1 cellular context compared by ENCODE assay signal in the genomic region with DNA sequence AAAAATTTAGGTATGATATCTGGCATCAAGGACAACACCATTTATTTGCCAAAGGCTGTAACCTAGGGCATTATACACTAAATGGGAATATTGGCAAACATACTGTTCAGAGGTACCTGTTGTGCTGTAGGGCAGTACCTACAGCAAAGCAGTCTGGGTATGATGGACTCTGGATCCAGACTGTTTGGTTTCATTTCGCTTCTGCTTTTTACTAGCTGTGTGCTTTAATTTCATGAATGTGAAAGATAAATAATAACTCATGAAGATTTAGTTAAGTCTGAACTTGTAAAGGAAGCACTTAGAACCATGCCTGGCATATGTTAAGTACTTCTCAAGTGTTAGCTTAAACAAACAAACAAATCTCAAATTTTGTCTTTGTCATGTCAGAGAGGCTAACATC.
TF ChIP-seq lines count a peak whose summit lies in the region.

No MANE protein-coding gene starts in this region.

TF ChIP-seq in HepG2, 621 proteins besides CTCF, POLR2A, EP300 and RAD21 (continued from another document):
- TF ChIP-seq ZNF646 (CRISPR knock-in tag; IDR thresholded peaks at IDR 0.05) = no peak
- TF ChIP-seq SALL2 (CRISPR knock-in tag; IDR thresholded peaks at IDR 0.05) = no peak
- TF ChIP-seq FOSL2 (CRISPR knock-in tag; IDR thresholded peaks at IDR 0.05) = no peak
- TF ChIP-seq ZNF652 (CRISPR knock-in tag; IDR thresholded peaks at IDR 0.05; ENCODE audit: borderline replicate concordance, low read depth) = 0 out of 2 replicates have a peak, but pooled peaks have one; percentile 13
- TF ChIP-seq, protein P1, sequence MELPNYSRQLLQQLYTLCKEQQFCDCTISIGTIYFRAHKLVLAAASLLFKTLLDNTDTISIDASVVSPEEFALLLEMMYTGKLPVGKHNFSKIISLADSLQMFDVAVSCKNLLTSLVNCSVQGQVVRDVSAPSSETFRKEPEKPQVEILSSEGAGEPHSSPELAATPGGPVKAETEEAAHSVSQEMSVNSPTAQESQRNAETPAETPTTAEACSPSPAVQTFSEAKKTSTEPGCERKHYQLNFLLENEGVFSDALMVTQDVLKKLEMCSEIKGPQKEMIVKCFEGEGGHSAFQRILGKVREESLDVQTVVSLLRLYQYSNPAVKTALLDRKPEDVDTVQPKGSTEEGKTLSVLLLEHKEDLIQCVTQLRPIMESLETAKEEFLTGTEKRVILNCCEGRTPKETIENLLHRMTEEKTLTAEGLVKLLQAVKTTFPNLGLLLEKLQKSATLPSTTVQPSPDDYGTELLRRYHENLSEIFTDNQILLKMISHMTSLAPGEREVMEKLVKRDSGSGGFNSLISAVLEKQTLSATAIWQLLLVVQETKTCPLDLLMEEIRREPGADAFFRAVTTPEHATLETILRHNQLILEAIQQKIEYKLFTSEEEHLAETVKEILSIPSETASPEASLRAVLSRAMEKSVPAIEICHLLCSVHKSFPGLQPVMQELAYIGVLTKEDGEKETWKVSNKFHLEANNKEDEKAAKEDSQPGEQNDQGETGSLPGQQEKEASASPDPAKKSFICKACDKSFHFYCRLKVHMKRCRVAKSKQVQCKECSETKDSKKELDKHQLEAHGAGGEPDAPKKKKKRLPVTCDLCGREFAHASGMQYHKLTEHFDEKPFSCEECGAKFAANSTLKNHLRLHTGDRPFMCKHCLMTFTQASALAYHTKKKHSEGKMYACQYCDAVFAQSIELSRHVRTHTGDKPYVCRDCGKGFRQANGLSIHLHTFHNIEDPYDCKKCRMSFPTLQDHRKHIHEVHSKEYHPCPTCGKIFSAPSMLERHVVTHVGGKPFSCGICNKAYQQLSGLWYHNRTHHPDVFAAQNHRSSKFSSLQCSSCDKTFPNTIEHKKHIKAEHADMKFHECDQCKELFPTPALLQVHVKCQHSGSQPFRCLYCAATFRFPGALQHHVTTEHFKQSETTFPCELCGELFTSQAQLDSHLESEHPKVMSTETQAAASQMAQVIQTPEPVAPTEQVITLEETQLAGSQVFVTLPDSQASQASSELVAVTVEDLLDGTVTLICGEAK (IDR thresholded peaks at IDR 0.05) = no peak
- TF ChIP-seq, protein P1 (CRISPR knock-in tag; IDR thresholded peaks at IDR 0.05) = no peak
- TF ChIP-seq, protein P2, sequence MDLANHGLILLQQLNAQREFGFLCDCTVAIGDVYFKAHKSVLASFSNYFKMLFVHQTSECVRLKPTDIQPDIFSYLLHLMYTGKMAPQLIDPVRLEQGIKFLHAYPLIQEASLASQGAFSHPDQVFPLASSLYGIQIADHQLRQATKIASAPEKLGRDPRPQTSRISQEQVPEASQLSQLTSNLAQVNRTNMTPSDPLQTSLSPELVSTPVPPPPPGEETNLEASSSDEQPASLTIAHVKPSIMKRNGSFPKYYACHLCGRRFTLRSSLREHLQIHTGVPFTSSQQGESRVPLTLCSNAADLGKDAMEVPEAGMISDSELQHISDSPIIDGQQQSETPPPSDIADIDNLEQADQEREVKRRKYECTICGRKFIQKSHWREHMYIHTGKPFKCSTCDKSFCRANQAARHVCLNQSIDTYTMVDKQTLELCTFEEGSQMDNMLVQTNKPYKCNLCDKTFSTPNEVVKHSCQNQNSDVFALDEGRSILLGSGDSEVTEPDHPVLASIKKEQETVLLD (CRISPR knock-in tag; IDR thresholded peaks at IDR 0.05; ENCODE audit: low read depth) = no peak
- no peak for TF ChIP-seq FOXP1 (IDR thresholded peaks at IDR 0.05)
- 0 out of 2 replicates have a peak, but pooled peaks have one; percentile 4 for TF ChIP-seq FOXP1 (CRISPR knock-in tag; IDR thresholded peaks at IDR 0.05)
- no peak for TF ChIP-seq CBX2 (IDR thresholded peaks at IDR 0.05; ENCODE audit: low read depth, low read length)
- TF ChIP-seq CBX2 (CRISPR knock-in tag; IDR thresholded peaks at IDR 0.05; ENCODE audit: low read depth) = no peak
- TF ChIP-seq TARDBP (CRISPR knock-in tag; IDR thresholded peaks at IDR 0.05) = 0 out of 2 replicates have a peak, but pooled peaks have one; percentile 26
- no peak for TF ChIP-seq MEIS2 (CRISPR knock-in tag; IDR thresholded peaks at IDR 0.05)
- TF ChIP-seq ZKSCAN1 (IDR thresholded peaks at IDR 0.05; ENCODE audit: low read length) = no peak
- TF ChIP-seq TCF12 (IDR thresholded peaks at IDR 0.05) = no peak
- TF ChIP-seq TCF12 (CRISPR knock-in tag; IDR thresholded peaks at IDR 0.05) = no peak
- no peak for TF ChIP-seq EZH2 (conservative IDR thresholded peaks at IDR 0.05; ENCODE audit: low read depth, low read length)
- TF ChIP-seq SALL1 (CRISPR knock-in tag; IDR thresholded peaks at IDR 0.05) = peak; percentile 33; the same call in 1 of the 2 replicates
- TF ChIP-seq ZNF207 (IDR thresholded peaks at IDR 0.05; ENCODE audit: borderline replicate concordance) = no peak
- TF ChIP-seq, protein P3, sequence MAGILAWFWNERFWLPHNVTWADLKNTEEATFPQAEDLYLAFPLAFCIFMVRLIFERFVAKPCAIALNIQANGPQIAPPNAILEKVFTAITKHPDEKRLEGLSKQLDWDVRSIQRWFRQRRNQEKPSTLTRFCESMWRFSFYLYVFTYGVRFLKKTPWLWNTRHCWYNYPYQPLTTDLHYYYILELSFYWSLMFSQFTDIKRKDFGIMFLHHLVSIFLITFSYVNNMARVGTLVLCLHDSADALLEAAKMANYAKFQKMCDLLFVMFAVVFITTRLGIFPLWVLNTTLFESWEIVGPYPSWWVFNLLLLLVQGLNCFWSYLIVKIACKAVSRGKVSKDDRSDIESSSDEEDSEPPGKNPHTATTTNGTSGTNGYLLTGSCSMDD (CRISPR knock-in tag; IDR thresholded peaks at IDR 0.05) = no peak
- no peak for TF ChIP-seq MBNL3 (CRISPR knock-in tag; conservative IDR thresholded peaks at IDR 0.05)
